24 cellular contexts compared by ENCODE assay signal in genomic region chr7:40583653-40584424, GRCh38.
A peak's percentile ranks its signal among the peaks of the same experiment; 100 is the strongest.
DNase-seq lines count a peak whose midpoint lies in the region; ATAC-seq, FAIRE-seq and TF ChIP-seq lines count a peak whose summit lies in the region.
"Had no signal": no experiment of that assay in that cellular context is flagged by ENCODE, and none has a peak within 500 bp of the region (broad histone marks: within the 10 kb centered on the region; RNA-seq: fewer than 3 reads in every experiment).

No MANE protein-coding gene starts in this region.

- peak overlapping the region; percentile 60 for H3K9ac ChIP-seq in mammary epithelial cell (ENCODE audit: insufficient read depth, low read length)

- H2AFZ ChIP-seq in mammary epithelial cell (ENCODE audit: low read depth, low read length): peak overlapping the region; percentile 73
- H2AFZ ChIP-seq: hepatocyte had no signal

- peak overlapping the region; percentile 83 for H3K27ac ChIP-seq in mammary epithelial cell (ENCODE audit: insufficient read depth, low read depth, low read length)
- H3K27ac ChIP-seq: brain microvascular endothelial cell, hepatocyte had no signal

- ATAC-seq in natural killer cell (no peak), HG03469 (IDR thresholded peaks at IDR 0.05; ENCODE audit: unreplicated experiment) (no peak)
- ATAC-seq: T-helper 17 cell had no signal

- no peak for TF ChIP-seq POLR2A in H54 (IDR thresholded peaks at IDR 0.05; ENCODE audit: low read depth, low read length)

- H3K9me3 ChIP-seq in mammary epithelial cell (replicated peaks; ENCODE audit: insufficient read depth, low read length): no peaks in the 10 kb centered on the region
- H3K9me3 ChIP-seq: uterus had no signal

- H3K4me3 ChIP-seq in AG10803 (ENCODE audit: low read length) (no peak overlapping the region), mammary epithelial cell (replicated peaks in 1 of 3; ENCODE audit: insufficient read depth in 1 of 3, low read depth in 2 of 3, low read length in 3 of 3) (no peak overlapping the region)
- H3K4me3 ChIP-seq: hepatocyte, uterus had no signal

- H3K4me1 ChIP-seq in mammary epithelial cell (ENCODE audit: insufficient read depth, low read length): peaks cover 37% of the 10 kb centered on the region
- H3K4me1 ChIP-seq: uterus had no signal

- DNase-seq in AG10803 (ENCODE audit: low read depth): peak; percentile 75
- no peak for DNase-seq in H54 (ENCODE audit: insufficient read length, low spot score)
- peak; percentile 91 for DNase-seq in mammary epithelial cell
- DNase-seq in medulla oblongata (ENCODE audit: extremely low spot score): peak; percentile 15
- DNase-seq in natural killer cell: no peak
- no peak for DNase-seq in activated effector memory CD4-positive, alpha-beta T cell treated with anti-CD3 and anti-CD28 coated beads, Interleukin-2, amount 50 U/mL, for 16 hours
- no peak for DNase-seq in GDM1 (lab: John Stamatoyannopoulos, UW)
- DNase-seq: activated naive CD8-positive, alpha-beta T cell treated with anti-CD3 and anti-CD28 coated beads for 36 hours; brain microvascular endothelial cell; DMS79 treated with DMSO at 0.1 percent for 48 hours; GOT3; NCI-H1694 treated with DMSO at 0.1 percent for 48 hours; NCI-H345; SHP77; stimulated activated naive CD4-positive, alpha-beta T cell; T-helper 17 cell; uterus had no signal

- FAIRE-seq in H54 (lab: Jason Lieb, UNC): peak; percentile 57
- FAIRE-seq: islet of Langerhans had no signal

- CTCF ChIA-PET in mammary epithelial cell (lab: Charles Lee; ENCODE audit: low non-redundant PET): no interaction called here

- H3K4me3 Mint-ChIP-seq in natural killer cell: no peak overlapping the region
- H3K4me3 Mint-ChIP-seq: activated naive CD8-positive, alpha-beta T cell treated with anti-CD3 and anti-CD28 coated beads for 36 hours; dendritic cell treated with granulocyte-macrophage colony-stimulating factor and Interleukin-4, amounts not matched to agents 40 ng/mL and 50 ng/mL, for 4 days; IgD-negative memory B cell; memory B cell; nephron; T-helper 17 cell had no signal

- H4K20me1 ChIP-seq in mammary epithelial cell (ENCODE audit: insufficient read depth, low read length): no peaks in the 10 kb centered on the region

- 3% methylated on average over 5 of the region's 5 CpGs for WGBS in mammary epithelial cell (ENCODE audit: low coverage, missing lambda C conversion rate)

- no peaks in the 10 kb centered on the region for H3K36me3 Mint-ChIP-seq in natural killer cell
- H3K36me3 Mint-ChIP-seq: activated naive CD8-positive, alpha-beta T cell treated with anti-CD3 and anti-CD28 coated beads for 36 hours; IgD-negative memory B cell; memory B cell had no signal

- no peaks in the 10 kb centered on the region for H3K4me1 Mint-ChIP-seq in natural killer cell
- H3K4me1 Mint-ChIP-seq: activated naive CD8-positive, alpha-beta T cell treated with anti-CD3 and anti-CD28 coated beads for 36 hours; IgD-negative memory B cell; memory B cell; T-helper 17 cell had no signal

- TF ChIP-seq CTCF in AG10803 (conservative IDR thresholded peaks at IDR 0.05; ENCODE audit: low read length) (no peak), mammary epithelial cell (conservative IDR thresholded peaks at IDR 0.05 in 1 of 2, IDR thresholded peaks at IDR 0.05 in 1 of 2; ENCODE audit: extremely low read depth in 1 of 2, insufficient read depth in 1 of 2, low read depth in 1 of 2, low read length in 2 of 2) (no peak), natural killer cell (IDR thresholded peaks at IDR 0.05) (no peak)

- dilution Hi-C loops in mammary epithelial cell (cut with HindIII; ENCODE audit: low sequenced_read_pairs): no loop called here

- H3K9me3 Mint-ChIP-seq in natural killer cell: no peaks in the 10 kb centered on the region
- H3K9me3 Mint-ChIP-seq: activated naive CD8-positive, alpha-beta T cell treated with anti-CD3 and anti-CD28 coated beads for 36 hours; dendritic cell treated with granulocyte-macrophage colony-stimulating factor and Interleukin-4, amounts not matched to agents 40 ng/mL and 50 ng/mL, for 4 days; memory B cell had no signal

- no peaks in the 10 kb centered on the region for H3K27me3 Mint-ChIP-seq in natural killer cell (ENCODE audit: low read depth in 2 of 2)
- H3K27me3 Mint-ChIP-seq: activated naive CD8-positive, alpha-beta T cell treated with anti-CD3 and anti-CD28 coated beads for 36 hours; dendritic cell treated with granulocyte-macrophage colony-stimulating factor and Interleukin-4, amounts not matched to agents 40 ng/mL and 50 ng/mL, for 4 days; IgD-negative memory B cell; memory B cell; T-helper 17 cell had no signal

- no peaks in the 10 kb centered on the region for H3K36me3 ChIP-seq in mammary epithelial cell (ENCODE audit: insufficient read depth, low read length)
- H3K36me3 ChIP-seq: brain microvascular endothelial cell, uterus had no signal

- H3K4me2 ChIP-seq in mammary epithelial cell (ENCODE audit: insufficient read depth, low read depth, low read length): peak overlapping the region; percentile 61
- H3K4me2 ChIP-seq: hepatocyte had no signal

- BruUV-seq in mammary epithelial cell (replicated peaks; lab: Mats Ljungman, UMichigan): no TSS peak

- no peaks in the 10 kb centered on the region for H3K27me3 ChIP-seq in mammary epithelial cell (ENCODE audit: insufficient read depth, low read length)
- H3K27me3 ChIP-seq: brain microvascular endothelial cell, hepatocyte, uterus had no signal

- intact Hi-C loops in mammary epithelial cell (cut with micrococcal nuclease): loop anchor here (1.0 kb wide), 1 partner anchor 169 kb away; no protein-coding TSS in a partner anchor
- intact Hi-C loops in natural killer cell (cut with micrococcal nuclease): no loop called here

- no peak overlapping the region for H3K27ac Mint-ChIP-seq in natural killer cell
- H3K27ac Mint-ChIP-seq: activated naive CD8-positive, alpha-beta T cell treated with anti-CD3 and anti-CD28 coated beads for 36 hours; dendritic cell treated with granulocyte-macrophage colony-stimulating factor and Interleukin-4, amounts not matched to agents 40 ng/mL and 50 ng/mL, for 4 days; IgD-negative memory B cell; memory B cell; T-helper 17 cell had no signal

- in situ Hi-C loops in mammary epithelial cell (cut with MboI; ENCODE audit: low sequenced_read_pairs in 2 of 2): no loop called here

- no peaks in the 10 kb centered on the region for H3K79me2 ChIP-seq in mammary epithelial cell (ENCODE audit: insufficient read depth, low read length)
- H3K79me2 ChIP-seq: hepatocyte had no signal

Comparison
In these comparisons a context has a peak if more than half of its experiments do, and no peak if none do; other contexts are left out.
1. DNase-seq: peak in AG10803 (single experiment), mammary epithelial cell (single experiment) and medulla oblongata (single experiment); none in H54 (single experiment), natural killer cell (single experiment), activated effector memory CD4-positive, alpha-beta T cell treated with anti-CD3 and anti-CD28 coated beads, Interleukin-2, amount 50 U/mL, for 16 hours (single experiment) and GDM1 (single experiment).